Comparison of ENCODE assay signal across 9 cellular contexts in the genomic region with DNA sequence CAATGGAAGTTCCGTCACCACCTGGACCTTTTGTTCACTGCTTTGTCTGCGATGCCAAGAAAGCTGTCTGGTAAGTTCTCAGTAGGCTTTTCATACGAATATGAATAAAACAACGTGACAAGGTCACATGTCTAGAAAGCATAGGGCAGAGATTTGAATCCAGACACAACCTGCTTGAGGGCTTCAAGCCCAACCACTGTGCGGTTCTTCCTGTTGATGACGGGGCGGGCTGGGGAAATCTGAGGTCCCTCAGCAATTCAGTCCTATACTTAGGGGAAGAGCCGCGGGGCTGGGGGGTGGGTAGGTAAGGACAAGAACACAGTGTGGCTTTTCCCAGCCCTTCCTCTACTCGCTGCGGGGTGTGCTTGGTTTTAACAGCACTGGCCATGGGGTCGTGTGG. TPM values are rescaled to one million over a fixed set of nuclear protein-coding genes. Genes with fewer than 3 reads are reported as not detected.
A peak's percentile ranks its signal among the peaks of the same experiment; 100 is the strongest.
DNase-seq lines count a peak whose midpoint lies in the region; ATAC-seq lines count a peak whose summit lies in the region.
"Had no signal": no experiment of that assay in that cellular context is flagged by ENCODE, and none has a peak within 500 bp of the region (broad histone marks: within the 10 kb centered on the region; RNA-seq: fewer than 3 reads in every experiment).

No MANE protein-coding gene starts in this region.

- in situ Hi-C loops in SK-MEL-5 (cut with HindIII; ENCODE audit: low pct_unique_long_range_greater_than_20kb, low sequenced_read_pairs) = no loop called here

- DNase-seq in SK-MEL-5 (ENCODE audit: low read depth, low spot score) (peak; percentile 26), iPS-NIHi7 (ENCODE audit: extremely low spot score) (peak; percentile 45), posterior cingulate gyrus (no peak), DMS114 treated with DMSO at 0.1 percent for 48 hours (lab: John Stamatoyannopoulos, UW; ENCODE audit: unreplicated experiment) (no peak)
- no peak for DNase-seq in activated naive CD4-positive, alpha-beta T cell treated with anti-CD3 and anti-CD28 coated beads, Interleukin-2, amount 50 U/mL, for 72 hours (ENCODE audit: low spot score in 2 of 2)
- DNase-seq in stimulated activated naive CD4-positive, alpha-beta T cell treated with Interleukin-2 at 50 U/mL for 16 hours (lab: John Stamatoyannopoulos, UW) = peak; percentile 19
- DNase-seq: NCI-H510A had no signal

- H3K27ac Mint-ChIP-seq in activated naive CD4-positive, alpha-beta T cell treated with anti-CD3 and anti-CD28 coated beads, Interleukin-2, amount 50 U/mL, for 72 hours = no peak overlapping the region

- peak; percentile 53 to 86 for ATAC-seq in activated naive CD4-positive, alpha-beta T cell treated with anti-CD3 and anti-CD28 coated beads, Interleukin-2, amount 50 U/mL, for 72 hours
- no peak for ATAC-seq in HG02678 (IDR thresholded peaks at IDR 0.05; ENCODE audit: unreplicated experiment)
- ATAC-seq in HG03439 (IDR thresholded peaks at IDR 0.05; ENCODE audit: unreplicated experiment) = no peak

- H3K9me3 Mint-ChIP-seq in activated naive CD4-positive, alpha-beta T cell treated with anti-CD3 and anti-CD28 coated beads, Interleukin-2, amount 50 U/mL, for 72 hours = peaks cover 0 to 3% of the 10 kb centered on the region in 2 donors

- intact Hi-C loops in posterior cingulate gyrus (cut with DNase I) = no loop called here

- H3K36me3 Mint-ChIP-seq in activated naive CD4-positive, alpha-beta T cell treated with anti-CD3 and anti-CD28 coated beads, Interleukin-2, amount 50 U/mL, for 72 hours = no peaks in the 10 kb centered on the region

RNA-seq across cellular contexts. Expression of a gene that starts 32.4 kb away (rescaled TPM):
- total RNA-seq in SK-MEL-5 (2014; rRNA removed; shearing (Covaris generic)) = 5.6 and 13.0 TPM in 2 replicates
- polyA plus RNA-seq in SK-MEL-5 (2015; cell fraction: cytosol; rRNA removed) = 21.5 and 26.8 TPM in 2 replicates
- 30.8 and 56.3 TPM in 2 replicates for polyA plus RNA-seq in SK-MEL-5 (2015; cell fraction: nucleus; rRNA removed)
- 10 to 100 TPM; 15.4 to 75.9 TPM for total RNA-seq in activated naive CD4-positive, alpha-beta T cell treated with anti-CD3 and anti-CD28 coated beads, Interleukin-2, amount 50 U/mL, for 72 hours

Comparison
In these comparisons a context has a peak if more than half of its experiments do, and no peak if none do; other contexts are left out.
1. DNase-seq: peak in SK-MEL-5 (single experiment), iPS-NIHi7 (single experiment) and stimulated activated naive CD4-positive, alpha-beta T cell treated with Interleukin-2 at 50 U/mL for 16 hours (single experiment); none in activated naive CD4-positive, alpha-beta T cell treated with anti-CD3 and anti-CD28 coated beads, Interleukin-2, amount 50 U/mL, for 72 hours (0 of 2), posterior cingulate gyrus (0 of 10) and DMS114 treated with DMSO at 0.1 percent for 48 hours (single experiment).
2. ATAC-seq: peak in activated naive CD4-positive, alpha-beta T cell treated with anti-CD3 and anti-CD28 coated beads, Interleukin-2, amount 50 U/mL, for 72 hours (2 of 2); none in HG02678 (single experiment) and HG03439 (single experiment).